ENCODE assay signal across 11 cellular contexts in genomic region chr16:56742030-56742984, GRCh38. TPM values are rescaled to one million over a fixed set of nuclear protein-coding genes. Genes with fewer than 3 reads are reported as not detected.
DNase-seq lines count a peak whose midpoint lies in the region; ATAC-seq, FAIRE-seq and TF ChIP-seq lines count a peak whose summit lies in the region.
"Had no signal": no experiment of that assay in that cellular context is flagged by ENCODE, and none has a peak within 500 bp of the region (broad histone marks: within the 10 kb centered on the region; RNA-seq: fewer than 3 reads in every experiment).

No MANE protein-coding gene starts in this region.

- TF ChIP-seq CTCF in HEK293 (tag by site-specific recombination; IDR thresholded peaks at IDR 0.05) (no peak), astrocyte (IDR thresholded peaks at IDR 0.05; ENCODE audit: insufficient read depth, low read depth, low read length) (no peak), keratinocyte (optimal IDR thresholded peaks at IDR 0.05 in 1 of 3, IDR thresholded peaks at IDR 0.05 in 1 of 3, conservative IDR thresholded peaks at IDR 0.05 in 1 of 3; ENCODE audit: extremely low read depth in 1 of 3, insufficient read depth in 2 of 3, low read length in 3 of 3) (no peak)
- TF ChIP-seq CTCF in CD4-positive, alpha-beta T cell (IDR thresholded peaks at IDR 0.05) = no peak

- H3K4me2 ChIP-seq in astrocyte (ENCODE audit: low read length) (peak overlapping the region; percentile 84), keratinocyte (ENCODE audit: control insufficient read depth, extremely low read depth, insufficient read depth, low read depth, low read length) (peak overlapping the region; percentile 74)

- H3K9me3 ChIP-seq in HEK293 (ENCODE audit: control insufficient read depth, insufficient read depth, low read depth, low read length) (no peaks in the 10 kb centered on the region), astrocyte (ENCODE audit: insufficient read depth, low read depth, low read length) (no peaks in the 10 kb centered on the region), keratinocyte (ENCODE audit: control insufficient read depth, low read depth, low read length) (no peaks in the 10 kb centered on the region)
- H3K9me3 ChIP-seq in CD4-positive, alpha-beta T cell (ENCODE audit: control insufficient read depth, low read length) = no peaks in the 10 kb centered on the region

- DNase-seq in A172 (ENCODE audit: low spot score) = peak; percentile 86
- DNase-seq in astrocyte (ENCODE audit: low read depth) = peak; percentile 87
- peak; percentile 33 for DNase-seq in keratinocyte (ENCODE audit: low read depth, low spot score)
- no peak for DNase-seq in left lobe of liver (ENCODE audit: low spot score)
- no peak for DNase-seq in CD4-positive, alpha-beta T cell
- no peak for DNase-seq in cortex of kidney (lab: John Stamatoyannopoulos, UW)
- DNase-seq: caudate nucleus; CD4-positive, alpha-beta memory T cell; WERI-Rb-1 had no signal

- intact Hi-C loops in CD4-positive, alpha-beta T cell (cut with DNase I, micrococcal nuclease) = no loop called here

- peak overlapping the region; percentile 70 for H3K27ac Mint-ChIP-seq in astrocyte (ENCODE audit: unreplicated experiment)
- no peak overlapping the region for H3K27ac Mint-ChIP-seq in CD4-positive, alpha-beta T cell
- H3K27ac Mint-ChIP-seq: CD4-positive, alpha-beta memory T cell had no signal

- H3K36me3 ChIP-seq in HEK293 (ENCODE audit: control insufficient read depth in 2 of 2, insufficient read depth in 1 of 2, low read length in 2 of 2) (no peaks in the 10 kb centered on the region), astrocyte (ENCODE audit: insufficient read depth, low read length) (no peaks in the 10 kb centered on the region), keratinocyte (ENCODE audit: control insufficient read depth in 2 of 2, extremely low read depth in 1 of 2, insufficient read depth in 2 of 2, low read length in 2 of 2) (peaks cover 0 to 2% of the 10 kb centered on the region in 2 experiments)
- H3K36me3 ChIP-seq: WERI-Rb-1 had no signal

- H3K4me1 ChIP-seq in HEK293 (ENCODE audit: control insufficient read depth, insufficient read depth, low read length) = peaks cover 15% of the 10 kb centered on the region
- peaks cover 15% of the 10 kb centered on the region for H3K4me1 ChIP-seq in astrocyte (ENCODE audit: insufficient read depth, low read length)
- H3K4me1 ChIP-seq in keratinocyte (ENCODE audit: control insufficient read depth, extremely low read depth, insufficient read depth, low read length) = peaks cover 35% of the 10 kb centered on the region

- H3K4me3 ChIP-seq in HEK293 (ENCODE audit: low read depth, low read length) (no peak overlapping the region), astrocyte (ENCODE audit: insufficient read depth, low read depth, low read length) (peak overlapping the region; percentile 48), keratinocyte (ENCODE audit: control insufficient read depth in 2 of 3, extremely low read depth in 1 of 3, insufficient read depth in 2 of 3, low read depth in 1 of 3, low read length in 3 of 3) (peak overlapping the region in 2 of 3 experiments; percentile 41 to 48)

- H4K20me1 ChIP-seq in astrocyte (ENCODE audit: insufficient read depth, low read length) = peaks cover 32% of the 10 kb centered on the region
- H4K20me1 ChIP-seq in keratinocyte (ENCODE audit: control insufficient read depth, extremely low read depth, insufficient read depth, low read length) = no peaks in the 10 kb centered on the region

- no peak overlapping the region for H3K27ac ChIP-seq in HEK293 (ENCODE audit: extremely low read depth, low read depth, low read length)
- peak overlapping the region; percentile 93 for H3K27ac ChIP-seq in astrocyte (ENCODE audit: low read depth, low read length)
- H3K27ac ChIP-seq in keratinocyte (ENCODE audit: control insufficient read depth, insufficient read depth, low read length) = peak overlapping the region; percentile 82
- H3K27ac ChIP-seq in CD4-positive, alpha-beta T cell (ENCODE audit: low read depth, low read length) = no peak overlapping the region
- H3K27ac ChIP-seq: WERI-Rb-1 had no signal

- POLR2A ChIA-PET in HEK293 (lab: Yijun Ruan, JAX) = interaction anchor here (0.5 to 0.6 kb wide), 2 partner anchors 19 to 51 kb away, joined by 4 read pairs; no protein-coding TSS in a partner anchor
- POLR2A ChIA-PET in CD4-positive, alpha-beta T cell (lab: Charles Lee) = no interaction called here

- H3K9me3 Mint-ChIP-seq in astrocyte (ENCODE audit: unreplicated experiment) = peaks cover 2% of the 10 kb centered on the region
- H3K9me3 Mint-ChIP-seq in CD4-positive, alpha-beta T cell = no peaks in the 10 kb centered on the region
- H3K9me3 Mint-ChIP-seq: CD4-positive, alpha-beta memory T cell had no signal

- FAIRE-seq in astrocyte (lab: Jason Lieb, UNC) (peak; percentile 37), keratinocyte (lab: Jason Lieb, UNC) (peak; percentile 72)

- dilution Hi-C loops in keratinocyte (cut with MboI; ENCODE audit: extremely low pct_ligation_motif_present, low sequenced_read_pairs) = no loop called here

- CTCF ChIA-PET in HEK293 (lab: Yijun Ruan, JAX) = interaction anchor here (0.6 to 1.0 kb wide), 4 partner anchors 48 to 844 kb away, joined by 3 to 4 read pairs (median 3); no protein-coding TSS in a partner anchor
- CTCF ChIA-PET in CD4-positive, alpha-beta T cell (lab: Charles Lee) = interaction anchor here (1.2 kb wide), 1 partner anchor 9 kb away, joined by 3 read pairs; no protein-coding TSS in a partner anchor

- H3K9ac ChIP-seq in astrocyte (ENCODE audit: low read length) (peak overlapping the region; percentile 74), keratinocyte (ENCODE audit: control insufficient read depth, extremely low read depth, insufficient read depth, low read length) (peak overlapping the region; percentile 64)

- H3K27me3 Mint-ChIP-seq in astrocyte (ENCODE audit: low read depth, unreplicated experiment) = no peaks in the 10 kb centered on the region
- no peaks in the 10 kb centered on the region for H3K27me3 Mint-ChIP-seq in CD4-positive, alpha-beta T cell
- H3K27me3 Mint-ChIP-seq: CD4-positive, alpha-beta memory T cell had no signal

- H3K9me1 ChIP-seq in keratinocyte (ENCODE audit: control insufficient read depth, extremely low read depth, insufficient read depth, low read length) = peaks cover 2% of the 10 kb centered on the region

- ATAC-seq in GM18861 (IDR thresholded peaks at IDR 0.05; ENCODE audit: unreplicated experiment) (no peak), left lobe of liver (no peak)
- ATAC-seq in CD4-positive, alpha-beta T cell (ENCODE audit: poor library complexity) = no peak

- H3K79me2 ChIP-seq in astrocyte (ENCODE audit: insufficient read depth, low read length) (peaks cover 74% of the 10 kb centered on the region), keratinocyte (ENCODE audit: control insufficient read depth, insufficient read depth, low read length) (peaks cover 46% of the 10 kb centered on the region)

- H3K36me3 Mint-ChIP-seq in astrocyte (ENCODE audit: low read depth, unreplicated experiment) = peaks cover 6% of the 10 kb centered on the region
- H3K36me3 Mint-ChIP-seq in CD4-positive, alpha-beta T cell (ENCODE audit: low read depth) = peaks cover 7% of the 10 kb centered on the region

- peak overlapping the region; percentile 11 for H3K4me3 Mint-ChIP-seq in astrocyte (ENCODE audit: unreplicated experiment)
- no peak overlapping the region for H3K4me3 Mint-ChIP-seq in CD4-positive, alpha-beta T cell
- H3K4me3 Mint-ChIP-seq: CD4-positive, alpha-beta memory T cell had no signal

- H2AFZ ChIP-seq in astrocyte (ENCODE audit: low read depth, low read length) = peak overlapping the region; percentile 77
- H2AFZ ChIP-seq in keratinocyte (ENCODE audit: control insufficient read depth, low read length) = peak overlapping the region; percentile 25

- H3K4me1 Mint-ChIP-seq in astrocyte (ENCODE audit: low read depth, unreplicated experiment) = peaks cover 41% of the 10 kb centered on the region
- peaks cover 30% of the 10 kb centered on the region for H3K4me1 Mint-ChIP-seq in CD4-positive, alpha-beta T cell (ENCODE audit: low read depth)

- H3K27me3 ChIP-seq in astrocyte (ENCODE audit: insufficient read depth, low read length) (no peaks in the 10 kb centered on the region), keratinocyte (ENCODE audit: control insufficient read depth, extremely low read depth, insufficient read depth, low read length) (no peaks in the 10 kb centered on the region)
- no peaks in the 10 kb centered on the region for H3K27me3 ChIP-seq in CD4-positive, alpha-beta T cell (ENCODE audit: control insufficient read depth, insufficient read depth, low read length)

TF ChIP-seq in HEK293, 187 proteins besides CTCF, POLR2A, EP300 and RAD21:
- TF ChIP-seq ZNF280C (tag by site-specific recombination; IDR thresholded peaks at IDR 0.05) (no peak), ZBTB21 (tag by site-specific recombination; IDR thresholded peaks at IDR 0.05) (no peak), FEZF1 (tag by site-specific recombination; IDR thresholded peaks at IDR 0.05) (peak; percentile 54)

RNA-seq across cellular contexts. Expression of gene NUP93, which starts 12.4 kb away (rescaled TPM):
- total RNA-seq in A172 (2014; rRNA removed; shearing (Covaris generic)) = 134 and 139 TPM in 2 replicates
- total RNA-seq in astrocyte = 89.3 and 94.0 TPM in 2 replicates
- polyA plus RNA-seq in keratinocyte = 59.2 to 79.7 TPM (median 74.1 TPM) in 3 replicates
- polyA plus RNA-seq in keratinocyte (2011; ENCODE audit: low read depth) = 33.3 TPM
- polyA plus RNA-seq in keratinocyte (2011; cell fraction: cytosol; rRNA removed) = 60.2 and 65.3 TPM in 2 replicates
- polyA plus RNA-seq in keratinocyte (2011; cell fraction: nucleus; rRNA removed) = 107 and 120 TPM in 2 replicates
- polyA plus RNA-seq in keratinocyte (2012; ENCODE audit: low replicate concordance) = 45.0 and 83.5 TPM in 2 replicates
- polyA minus RNA-seq in keratinocyte = 103 to 147 TPM (median 104 TPM) in 3 replicates
- 89.4 TPM for polyA minus RNA-seq in keratinocyte (2011; cell fraction: cytosol; rRNA and poly(A)+ RNA removed)
- polyA minus RNA-seq in keratinocyte (2011; cell fraction: nucleus; rRNA and poly(A)+ RNA removed) = 41.3 and 74.2 TPM in 2 replicates
- 13.2 TPM for total RNA-seq in left lobe of liver
- 10 to 100 TPM; 45.6 to 47.2 TPM for total RNA-seq in CD4-positive, alpha-beta T cell

Comparison
In these comparisons a context has a peak if more than half of its experiments do, and no peak if none do; other contexts are left out.
1. DNase-seq: peak in A172 (single experiment), astrocyte (single experiment) and keratinocyte (single experiment); none in left lobe of liver (single experiment), CD4-positive, alpha-beta T cell (0 of 10) and cortex of kidney (single experiment).
2. H3K27ac ChIP-seq: peak in astrocyte (single experiment) and keratinocyte (single experiment); none in HEK293 (single experiment) and CD4-positive, alpha-beta T cell (single experiment).